In genomic region chr3:47016086-47016933, GRCh38 we compare ENCODE assay signal across 13 cellular contexts. TPM values are rescaled to one million over a fixed set of nuclear protein-coding genes. Genes with fewer than 3 reads are reported as not detected.
DNase-seq lines count a peak whose midpoint lies in the region; ATAC-seq, FAIRE-seq and TF ChIP-seq lines count a peak whose summit lies in the region.
"Had no signal": no experiment of that assay in that cellular context is flagged by ENCODE, and none has a peak within 500 bp of the region (broad histone marks: within the 10 kb centered on the region; RNA-seq: fewer than 3 reads in every experiment).

No MANE protein-coding gene starts in this region.

- H3K36me3 ChIP-seq in CD8-positive, alpha-beta memory T cell (ENCODE audit: insufficient read depth, low read length) = peaks cover 23% of the 10 kb centered on the region
- H3K36me3 ChIP-seq in Karpas-422 (ENCODE audit: insufficient read depth, low read length) = peaks cover 14% of the 10 kb centered on the region
- peaks cover 17 to 19% of the 10 kb centered on the region in 2 experiments for H3K36me3 ChIP-seq in GM12878 (ENCODE audit: control insufficient read depth in 2 of 2, insufficient read depth in 2 of 2, low read length in 1 of 2)
- H3K36me3 ChIP-seq in SJCRH30 = peaks cover 21% of the 10 kb centered on the region

- peaks cover 8% of the 10 kb centered on the region; the same call in 1 of the 2 replicates for H4K20me1 ChIP-seq in Karpas-422 (ENCODE audit: insufficient read depth, low read depth, low read length)
- H4K20me1 ChIP-seq in GM12878 (ENCODE audit: control insufficient read depth, insufficient read depth) = no peaks in the 10 kb centered on the region; the same call in 1 of the 2 replicates
- H4K20me1 ChIP-seq in H9 (ENCODE audit: control insufficient read depth, insufficient read depth, insufficient read length) = no peaks in the 10 kb centered on the region

- no peaks in the 10 kb centered on the region for H3K79me1 ChIP-seq in H9 (ENCODE audit: insufficient read depth, low read depth, low read length, poor library complexity, severe bottlenecking)

- no peak overlapping the region for H2BK5ac ChIP-seq in H9 (ENCODE audit: insufficient read length, low read length)

- H3K9me2 ChIP-seq in Karpas-422 (replicated peaks; ENCODE audit: insufficient read depth, low read length) = no peaks in the 10 kb centered on the region

- no peak overlapping the region for H4K91ac ChIP-seq in H9 (ENCODE audit: insufficient read length, low read depth, low read length)

- no peak for TF ChIP-seq POLR2A in GM12878 (IDR thresholded peaks at IDR 0.05; ENCODE audit: low read depth, low read length)

- no peak overlapping the region for H3K14ac ChIP-seq in H9 (ENCODE audit: insufficient read depth, low read length)

- peaks cover 9% of the 10 kb centered on the region; the same call in 1 of the 2 replicates for H3K79me2 ChIP-seq in Karpas-422 (ENCODE audit: low read length)
- H3K79me2 ChIP-seq in GM12878 (ENCODE audit: control insufficient read depth, insufficient read depth, low read length) = no peaks in the 10 kb centered on the region
- H3K79me2 ChIP-seq in H9 (ENCODE audit: insufficient read depth, low read length) = no peaks in the 10 kb centered on the region

- peaks cover 17% of the 10 kb centered on the region for H3K4me1 ChIP-seq in CD8-positive, alpha-beta memory T cell (ENCODE audit: insufficient read depth, low read length)
- H3K4me1 ChIP-seq in Karpas-422 (ENCODE audit: low read length) = peaks cover 46% of the 10 kb centered on the region
- H3K4me1 ChIP-seq in GM12878 (ENCODE audit: control insufficient read depth, insufficient read depth, low read length) = peaks cover 14% of the 10 kb centered on the region
- H3K4me1 ChIP-seq in H9 (ENCODE audit: insufficient read depth, low read length) = no peaks in the 10 kb centered on the region
- peaks cover 34% of the 10 kb centered on the region for H3K4me1 ChIP-seq in SJCRH30

- H3T11ph ChIP-seq in H9 (ENCODE audit: low read length) = no peak overlapping the region

- no peak overlapping the region for H2AK5ac ChIP-seq in H9 (ENCODE audit: insufficient read length, low read length)

- no peaks in the 10 kb centered on the region for H3K9me3 ChIP-seq in CD8-positive, alpha-beta memory T cell (ENCODE audit: low read length)
- H3K9me3 ChIP-seq in Karpas-422 (ENCODE audit: low read length) (no peaks in the 10 kb centered on the region), GM12878 (replicated peaks; ENCODE audit: control insufficient read depth, insufficient read depth, low read length) (no peaks in the 10 kb centered on the region), H9 (ENCODE audit: control insufficient read depth, low read depth, low read length) (no peaks in the 10 kb centered on the region), SJCRH30 (replicated peaks) (no peaks in the 10 kb centered on the region)
- H3K9me3 ChIP-seq: gastroesophageal sphincter had no signal

- H3K27ac ChIP-seq in CD8-positive, alpha-beta memory T cell (ENCODE audit: low read depth, low read length) = peak overlapping the region; percentile 29
- H3K27ac ChIP-seq in Karpas-422 (ENCODE audit: low read length) (peak overlapping the region; percentile 78), GM12878 (ENCODE audit: control insufficient read depth, insufficient read depth) (no peak overlapping the region), H9 (ENCODE audit: insufficient read length, low read depth, low read length) (no peak overlapping the region), SJCRH30 (no peak overlapping the region)
- H3K27ac ChIP-seq: gastroesophageal sphincter had no signal

- H2BK120ac ChIP-seq in H9 (ENCODE audit: low read depth, low read length, poor library complexity, severe bottlenecking) = no peak overlapping the region

- H3K36me3 Mint-ChIP-seq in CD8-positive, alpha-beta memory T cell = peaks cover 0 to 71% (median 10%) of the 10 kb centered on the region in 3 donors
- H3K36me3 Mint-ChIP-seq in natural killer cell treated with Interleukin-12 subunit alpha and Interleukin-12 subunit beta and Interleukin-15 and Interleukin-18, amount 100 ng/mL, for 72 hours = peaks cover 8% of the 10 kb centered on the region
- H3K36me3 Mint-ChIP-seq in H9 (ENCODE audit: insufficient read depth in 1 of 3, low read depth in 3 of 3) = peaks cover 5 to 38% (median 37%) of the 10 kb centered on the region in 3 experiments; a peak in 6 of 7 replicates

- H3K9ac ChIP-seq in Karpas-422 (ENCODE audit: low read length) (peak overlapping the region; percentile 45; the same call in 1 of the 2 replicates), GM12878 (ENCODE audit: control insufficient read depth, insufficient read depth, low read length) (no peak overlapping the region), H9 (ENCODE audit: extremely low read depth, insufficient read length, low read length) (no peak overlapping the region)

- ATAC-seq in GM12878 (no peak), HG03097 (IDR thresholded peaks at IDR 0.05; ENCODE audit: low FRiP score, unreplicated experiment) (no peak)
- ATAC-seq in natural killer cell treated with Interleukin-12 subunit alpha and Interleukin-12 subunit beta and Interleukin-15 and Interleukin-18, amount 100 ng/mL, for 72 hours = no peak
- ATAC-seq: gastroesophageal sphincter had no signal

- DNase-seq in CD8-positive, alpha-beta memory T cell = no peak
- no peak for DNase-seq in Karpas-422
- no peak for DNase-seq in GM12878 (ENCODE audit: low read depth, low spot score)
- no peak for DNase-seq in natural killer cell treated with Interleukin-12 subunit alpha and Interleukin-12 subunit beta and Interleukin-15 and Interleukin-18, amount 100 ng/mL, for 72 hours (ENCODE audit: low spot score)
- no peak for DNase-seq in H9
- no peak for DNase-seq in DMS 273 treated with DMSO at 0.1 percent for 48 hours (lab: John Stamatoyannopoulos, UW)
- no peak for DNase-seq in SJCRH30
- DNase-seq: DMS153, nucleus accumbens had no signal

- 70% methylated on average over 4 of the region's 4 CpGs for WGBS in GM12878 (ENCODE audit: insufficient coverage, insufficient replicate concordance, low lambda C conversion rate, missing lambda C conversion rate)
- WGBS in H9 (ENCODE audit: extremely low coverage, insufficient read length, low lambda C conversion rate) = no CpG with 5 or more reads among the region's 4 CpGs

- H4K5ac ChIP-seq in H9 (ENCODE audit: insufficient read length, low read depth, low read length) = no peak overlapping the region

- H2BK12ac ChIP-seq in H9 (ENCODE audit: insufficient read length, low read depth, low read length) = no peak overlapping the region

- H3K4ac ChIP-seq in H9 (ENCODE audit: low read depth, low read length) = no peak overlapping the region

- H3K27ac Mint-ChIP-seq in CD8-positive, alpha-beta memory T cell = peak overlapping the region; percentile 75 to 95 (median 86)
- peak overlapping the region; percentile 81 to 93 for H3K27ac Mint-ChIP-seq in natural killer cell treated with Interleukin-12 subunit alpha and Interleukin-12 subunit beta and Interleukin-15 and Interleukin-18, amount 100 ng/mL, for 72 hours
- peak overlapping the region in 1 of 3 experiments; percentile 76; a peak in 1 of 7 replicates for H3K27ac Mint-ChIP-seq in H9
- H3K27ac Mint-ChIP-seq: dendritic cell treated with granulocyte-macrophage colony-stimulating factor and Interleukin-4, amounts not matched to agents 40 ng/mL and 50 ng/mL, for 4 days had no signal

- H2BK15ac ChIP-seq in H9 (ENCODE audit: low read depth, low read length) = no peak overlapping the region

- peaks cover 39 to 67% (median 54%) of the 10 kb centered on the region in 3 donors for H3K4me1 Mint-ChIP-seq in CD8-positive, alpha-beta memory T cell
- H3K4me1 Mint-ChIP-seq in natural killer cell treated with Interleukin-12 subunit alpha and Interleukin-12 subunit beta and Interleukin-15 and Interleukin-18, amount 100 ng/mL, for 72 hours (ENCODE audit: low read depth in 2 of 2) = peaks cover 49 to 53% of the 10 kb centered on the region in 2 donors
- H3K4me1 Mint-ChIP-seq in H9 = peaks cover 15 to 20% of the 10 kb centered on the region in 2 experiments

- SMC1A ChIA-PET in GM12878 (lab: Charles Lee; ENCODE audit: uncharacterized antibody, unreplicated experiment) = interaction anchor here (0.8 to 8.8 kb wide), 5 partner anchors 15 to 333 kb away, joined by 3 to 83 read pairs (median 4); no protein-coding TSS in a partner anchor

- H3K56ac ChIP-seq in H9 (ENCODE audit: insufficient read length, low read depth, low read length) = no peak overlapping the region

- H2AFZ ChIP-seq in Karpas-422 (ENCODE audit: low read length) (no peak overlapping the region), GM12878 (ENCODE audit: control insufficient read depth, low read depth, low read length) (no peak overlapping the region), H9 (ENCODE audit: low read length) (no peak overlapping the region)

- no peak overlapping the region for H2BK20ac ChIP-seq in H9 (ENCODE audit: low read depth, low read length, poor library complexity, severe bottlenecking)

- in situ Hi-C loops in GM12878 (cut with MboI) = no loop called here

- H3K4me3 Mint-ChIP-seq in CD8-positive, alpha-beta memory T cell = peak overlapping the region in 2 of 7 donors; percentile 29 to 45
- peak overlapping the region; percentile 82 for H3K4me3 Mint-ChIP-seq in natural killer cell treated with Interleukin-12 subunit alpha and Interleukin-12 subunit beta and Interleukin-15 and Interleukin-18, amount 100 ng/mL, for 72 hours
- H3K4me3 Mint-ChIP-seq in H9 = no peak overlapping the region
- H3K4me3 Mint-ChIP-seq: dendritic cell treated with granulocyte-macrophage colony-stimulating factor and Interleukin-4, amounts not matched to agents 40 ng/mL and 50 ng/mL, for 4 days had no signal

- no peak overlapping the region for H3K23ac ChIP-seq in H9 (ENCODE audit: insufficient read length, low read depth, low read length)

- TF ChIP-seq EP300 in GM12878 (IDR thresholded peaks at IDR 0.05; ENCODE audit: borderline replicate concordance in 1 of 2, control insufficient read depth in 1 of 2, low read depth in 2 of 2, low read length in 2 of 2) = no peak

- TF ChIP-seq RAD21 in GM12878 (IDR thresholded peaks at IDR 0.05; ENCODE audit: insufficient read depth, low read depth, low read length) = no peak

- no peaks in the 10 kb centered on the region for H3K9me3 Mint-ChIP-seq in CD8-positive, alpha-beta memory T cell
- H3K9me3 Mint-ChIP-seq in natural killer cell treated with Interleukin-12 subunit alpha and Interleukin-12 subunit beta and Interleukin-15 and Interleukin-18, amount 100 ng/mL, for 72 hours = no peaks in the 10 kb centered on the region
- no peaks in the 10 kb centered on the region for H3K9me3 Mint-ChIP-seq in H9
- H3K9me3 Mint-ChIP-seq: dendritic cell treated with granulocyte-macrophage colony-stimulating factor and Interleukin-4, amounts not matched to agents 40 ng/mL and 50 ng/mL, for 4 days had no signal

- FAIRE-seq in GM12878 (lab: Jason Lieb, UNC) = no peak
- FAIRE-seq: TTC549 had no signal

- H3K27me3 Mint-ChIP-seq in CD8-positive, alpha-beta memory T cell = no peaks in the 10 kb centered on the region
- no peaks in the 10 kb centered on the region for H3K27me3 Mint-ChIP-seq in natural killer cell treated with Interleukin-12 subunit alpha and Interleukin-12 subunit beta and Interleukin-15 and Interleukin-18, amount 100 ng/mL, for 72 hours
- H3K27me3 Mint-ChIP-seq in H9 (ENCODE audit: low read depth) = no peaks in the 10 kb centered on the region
- H3K27me3 Mint-ChIP-seq: dendritic cell treated with granulocyte-macrophage colony-stimulating factor and Interleukin-4, amounts not matched to agents 40 ng/mL and 50 ng/mL, for 4 days had no signal

- no peaks in the 10 kb centered on the region for H3K27me3 ChIP-seq in CD8-positive, alpha-beta memory T cell (ENCODE audit: insufficient read depth, low read length, poor library complexity, severe bottlenecking)
- H3K27me3 ChIP-seq in Karpas-422 (ENCODE audit: low read length) (no peaks in the 10 kb centered on the region), GM12878 (replicated peaks in 1 of 2; ENCODE audit: control insufficient read depth in 2 of 2, insufficient read depth in 2 of 2, low read length in 1 of 2) (no peaks in the 10 kb centered on the region), H9 (ENCODE audit: insufficient read depth, low read length) (no peaks in the 10 kb centered on the region), SJCRH30 (no peaks in the 10 kb centered on the region)
- H3K27me3 ChIP-seq: gastroesophageal sphincter had no signal

- H3K4me2 ChIP-seq in Karpas-422 (ENCODE audit: low read depth, low read length, poor library complexity, severe bottlenecking) (peak overlapping the region; percentile 48), GM12878 (ENCODE audit: control insufficient read depth, insufficient read depth) (no peak overlapping the region), H9 (ENCODE audit: insufficient read depth, insufficient read length, low read length) (no peak overlapping the region)

- no peaks in the 10 kb centered on the region for H3K23me2 ChIP-seq in H9 (ENCODE audit: insufficient read length, low read depth, low read length, poor library complexity, severe bottlenecking)

- intact Hi-C loops in GM12878 (cut with micrococcal nuclease; ENCODE audit: unreplicated experiment) = loop anchor here (10.0 kb wide), 1 partner anchor 312 kb away; the partner anchor contains the start of gene TMIE

- CTCF ChIA-PET in CD8-positive, alpha-beta memory T cell (lab: Charles Lee) = interaction anchor here (1.5 kb wide), 1 partner anchor 107 kb away, joined by 3 read pairs; no protein-coding TSS in a partner anchor
- CTCF ChIA-PET in GM12878 (lab: Yijun Ruan, JAX) = interaction anchor here (0.8 to 1.7 kb wide), 3 partner anchors 22 to 308 kb away, joined by 3 read pairs; no protein-coding TSS in a partner anchor

- POLR2A ChIA-PET in CD8-positive, alpha-beta memory T cell (lab: Charles Lee) = interaction anchor here (1.5 to 2.6 kb wide), 3 partner anchors 8 to 148 kb away, joined by 3 to 8 read pairs (median 4); partner anchors contain the start of genes NBEAL2 and SETD2
- POLR2A ChIA-PET in GM12878 (lab: Charles Lee) = interaction anchor here (1.3 kb wide), 1 partner anchor 85 kb away, joined by 3 read pairs; no protein-coding TSS in a partner anchor

- no peak overlapping the region for H3K18ac ChIP-seq in H9 (ENCODE audit: insufficient read length, low read depth, low read length)

- H3K4me3 ChIP-seq in CD8-positive, alpha-beta memory T cell (ENCODE audit: low read length) = no peak overlapping the region
- H3K4me3 ChIP-seq in Karpas-422 (ENCODE audit: low read length) (no peak overlapping the region), GM12878 (no peak overlapping the region), SJCRH30 (no peak overlapping the region)
- H3K4me3 ChIP-seq: gastroesophageal sphincter had no signal

- TF ChIP-seq CTCF in GM12878 (IDR thresholded peaks at IDR 0.05 in 2 of 3, conservative IDR thresholded peaks at IDR 0.05 in 1 of 3; ENCODE audit: control insufficient read depth in 2 of 3, extremely low read depth in 1 of 3, insufficient read depth in 1 of 3, low read depth in 3 of 3, low read length in 3 of 3) = no peak
- TF ChIP-seq CTCF in H9 (conservative IDR thresholded peaks at IDR 0.05) = no peak

- H4K8ac ChIP-seq in H9 (replicated peaks; ENCODE audit: insufficient read length, low read depth, low read length) = no peak overlapping the region

- RAD21 ChIA-PET in GM12878 (lab: Charles Lee; ENCODE audit: unreplicated experiment) = interaction anchor here (0.6 kb wide), 1 partner anchor 209 kb away, joined by 4 read pairs; no protein-coding TSS in a partner anchor

- BruUV-seq in GM12878 (replicated peaks; lab: Mats Ljungman, UMichigan) = TSS peak; percentile 59

RNA-seq across cellular contexts. Expression of gene NBEAL2, which starts 36.8 kb away (rescaled TPM):
- 10 to 100 TPM; 76.2 to 83.5 TPM for total RNA-seq in CD8-positive, alpha-beta memory T cell
- polyA plus RNA-seq in CD8-positive, alpha-beta memory T cell = 12.8 TPM
- 60.5 and 133 TPM in 2 replicates for total RNA-seq in Karpas-422 (2014; rRNA removed; shearing (Covaris generic); ENCODE audit: low replicate concordance)
- 152 and 168 TPM in 2 replicates for total RNA-seq in GM12878 (2013; cell fraction: nucleolus; rRNA removed)
- total RNA-seq in GM12878 (2014; rRNA removed) (47.2 and 52.0 TPM in 2 replicates), GM12878 (2014; rRNA removed; fragmentation: Illumina TruSeq; extraction: Trizol) (19.7 and 21.8 TPM in 2 replicates), GM12878 (2021) (106 and 127 TPM in 2 replicates), H9 (2021) (50.4 and 52.1 TPM in 2 replicates)
- polyA plus RNA-seq in GM12878 (2011; ENCODE audit: low read depth) = 27.1 TPM
- polyA plus RNA-seq in GM12878 (2011; rRNA removed) (17.1 and 29.0 TPM in 2 replicates), GM12878 (2014; fragmentation: Illumina TruSeq; extraction: Trizol) (16.4 and 41.4 TPM in 2 replicates), GM12878 (2014; fragmentation: Nextera tagmentation; extraction: Ambion mirVana) (under 1 TPM; 0.07 to 0.18 TPM), GM12878 (2014; rRNA removed) (96.3 and 110 TPM in 2 replicates), GM12878 (2016; fragmentation: Nextera tagmentation; extraction: Ambion mirVana) (10 to 100 TPM; 22.5 to 29.7 TPM)
- 39.5 and 52.6 TPM in 2 replicates for polyA plus RNA-seq in GM12878 (2011; cell fraction: cytosol; rRNA removed)
- polyA plus RNA-seq in GM12878 (2011; cell fraction: nucleus; rRNA removed) = 940 and 1,024 TPM in 2 replicates
- 62.9 and 78.4 TPM in 2 replicates for polyA plus RNA-seq in GM12878 (2012)
- 21.7 and 46.1 TPM in 2 replicates for polyA minus RNA-seq in GM12878 (2011; rRNA and poly(A)+ RNA removed)
- 21.8 and 25.3 TPM in 2 replicates for polyA minus RNA-seq in GM12878 (2011; cell fraction: cytosol; rRNA and poly(A)+ RNA removed)
- 95.1 and 139 TPM in 2 replicates for polyA minus RNA-seq in GM12878 (2011; cell fraction: nucleus; rRNA and poly(A)+ RNA removed)
- 100 to 1,000 TPM; 121 to 255 TPM for total RNA-seq in natural killer cell treated with Interleukin-12 subunit alpha and Interleukin-12 subunit beta and Interleukin-15 and Interleukin-18, amount 100 ng/mL, for 72 hours
- 0.28 and 0.95 TPM in 2 replicates for total RNA-seq in SJCRH30 (2014; rRNA removed; shearing (Covaris generic))

RNA-seq across cellular contexts. Expression of gene CCDC12, which starts 39.8 kb away (rescaled TPM):
- total RNA-seq in CD8-positive, alpha-beta memory T cell = 10 to 100 TPM; 56.4 to 59.8 TPM
- 114 TPM for polyA plus RNA-seq in CD8-positive, alpha-beta memory T cell
- 40.2 and 83.5 TPM in 2 replicates for total RNA-seq in Karpas-422 (2014; rRNA removed; shearing (Covaris generic); ENCODE audit: low replicate concordance)
- 111 and 121 TPM in 2 replicates for total RNA-seq in GM12878 (2013; cell fraction: nucleolus; rRNA removed)
- 46.9 and 53.0 TPM in 2 replicates for total RNA-seq in GM12878 (2014; rRNA removed)
- 67.3 and 72.4 TPM in 2 replicates for total RNA-seq in GM12878 (2014; rRNA removed; fragmentation: Illumina TruSeq; extraction: Trizol)
- 65.8 and 65.9 TPM in 2 replicates for total RNA-seq in GM12878 (2021)
- 29.4 TPM for polyA plus RNA-seq in GM12878 (2011; ENCODE audit: low read depth)
- 31.2 and 45.6 TPM in 2 replicates for polyA plus RNA-seq in GM12878 (2011; rRNA removed)
- 52.2 and 68.0 TPM in 2 replicates for polyA plus RNA-seq in GM12878 (2011; cell fraction: cytosol; rRNA removed)
- polyA plus RNA-seq in GM12878 (2011; cell fraction: nucleus; rRNA removed) = 63.4 and 85.5 TPM in 2 replicates
- polyA plus RNA-seq in GM12878 (2012) = 47.7 and 72.7 TPM in 2 replicates
- 11.2 and 63.3 TPM in 2 replicates for polyA plus RNA-seq in GM12878 (2014; fragmentation: Illumina TruSeq; extraction: Trizol)
- 10 to 100 TPM in 1 of 2 experiments, 1 to 10 TPM in 1; 9.2 to 22.5 TPM for polyA plus RNA-seq in GM12878 (2014; fragmentation: Nextera tagmentation; extraction: Ambion mirVana)
- polyA plus RNA-seq in GM12878 (2014; rRNA removed) = 59.3 and 67.6 TPM in 2 replicates
- 10 to 100 TPM; 83.1 to 91.4 TPM for polyA plus RNA-seq in GM12878 (2016; fragmentation: Nextera tagmentation; extraction: Ambion mirVana)
- 69.5 and 77.8 TPM in 2 replicates for polyA minus RNA-seq in GM12878 (2011; rRNA and poly(A)+ RNA removed)
- polyA minus RNA-seq in GM12878 (2011; cell fraction: cytosol; rRNA and poly(A)+ RNA removed) = 15.6 and 18.2 TPM in 2 replicates
- 64.3 and 144 TPM in 2 replicates for polyA minus RNA-seq in GM12878 (2011; cell fraction: nucleus; rRNA and poly(A)+ RNA removed)
- 10 to 100 TPM; 58.0 to 89.8 TPM for total RNA-seq in natural killer cell treated with Interleukin-12 subunit alpha and Interleukin-12 subunit beta and Interleukin-15 and Interleukin-18, amount 100 ng/mL, for 72 hours
- total RNA-seq in H9 (2021) = 49.1 and 54.0 TPM in 2 replicates
- total RNA-seq in SJCRH30 (2014; rRNA removed; shearing (Covaris generic)) = 30.1 and 37.8 TPM in 2 replicates

Comparison
In these comparisons a context has a peak if more than half of its experiments do, and no peak if none do; other contexts are left out.
1. H3K27ac ChIP-seq: peak in CD8-positive, alpha-beta memory T cell (single experiment) and Karpas-422 (single experiment); none in GM12878 (single experiment), H9 (single experiment) and SJCRH30 (single experiment).
2. RNA of gene NBEAL2, which starts 36.8 kb away (total RNA-seq): 121 to 255 TPM in natural killer cell treated with Interleukin-12 subunit alpha and Interleukin-12 subunit beta and Interleukin-15 and Interleukin-18, amount 100 ng/mL, for 72 hours, 76.2 to 83.5 TPM in CD8-positive, alpha-beta memory T cell, 60.5 to 133 TPM in Karpas-422, 50.4 to 52.1 TPM in H9 and 19.7 to 168 TPM in GM12878; 0.28 to 0.95 TPM in SJCRH30; every median in the first group is over 10 times any median in the second.